7 cellular contexts compared by ENCODE assay signal in genomic region chr9:38318755-38319495, GRCh38.
DNase-seq lines count a peak whose midpoint lies in the region; ATAC-seq and TF ChIP-seq lines count a peak whose summit lies in the region.

No MANE protein-coding gene starts in this region.

- intact Hi-C loops in esophagus squamous epithelium (cut with DNase I), result no loop called here

- H3K4me2 ChIP-seq in SU-DHL-6 (ENCODE audit: low read depth, low read length, poor library complexity, severe bottlenecking), result no peak overlapping the region

- no peaks in the 10 kb centered on the region for H3K9me3 Mint-ChIP-seq in mesothelial cell of epicardium

- H3K4me1 Mint-ChIP-seq in mesothelial cell of epicardium, result peaks cover 13% of the 10 kb centered on the region

- no peak overlapping the region for H3K27ac ChIP-seq in SU-DHL-6 (ENCODE audit: low read depth, low read length)
- peak overlapping the region in 2 of 4 donors; percentile 23 to 40 for H3K27ac ChIP-seq in esophagus squamous epithelium

- H3K27me3 Mint-ChIP-seq in mesothelial cell of epicardium (ENCODE audit: low read depth), result peaks cover 1% of the 10 kb centered on the region

- no peaks in the 10 kb centered on the region for H3K36me3 Mint-ChIP-seq in mesothelial cell of epicardium

- peak; percentile 88 for ATAC-seq in GM18909 (IDR thresholded peaks at IDR 0.05; ENCODE audit: poor library complexity, unreplicated experiment)
- peak; percentile 90 for ATAC-seq in HG02642 (IDR thresholded peaks at IDR 0.05; ENCODE audit: poor library complexity, unreplicated experiment)

- TF ChIP-seq POLR2A in esophagus squamous epithelium (IDR thresholded peaks at IDR 0.05), result no peak

- no peak overlapping the region for H3K9ac ChIP-seq in SU-DHL-6 (ENCODE audit: low read length)

- H3K27me3 ChIP-seq in SU-DHL-6 (ENCODE audit: low read length), result no peaks in the 10 kb centered on the region
- no peaks in the 10 kb centered on the region for H3K27me3 ChIP-seq in esophagus squamous epithelium

- H2AFZ ChIP-seq in SU-DHL-6 (ENCODE audit: low read depth, low read length, severe bottlenecking), result peak overlapping the region; percentile 48

- H3K4me3 Mint-ChIP-seq in mesothelial cell of epicardium, result no peak overlapping the region

- no peaks in the 10 kb centered on the region for H3K9me2 ChIP-seq in SU-DHL-6 (replicated peaks; ENCODE audit: insufficient read depth, low read length)

- H3K79me2 ChIP-seq in SU-DHL-6 (ENCODE audit: insufficient read depth, low read length), result no peaks in the 10 kb centered on the region

- no peaks in the 10 kb centered on the region for H3K36me3 ChIP-seq in SU-DHL-6 (ENCODE audit: low read length)
- no peaks in the 10 kb centered on the region for H3K36me3 ChIP-seq in esophagus squamous epithelium

- H3K4me1 ChIP-seq in esophagus squamous epithelium, result peaks cover 0 to 13% (median 6%) of the 10 kb centered on the region in 3 donors

- TF ChIP-seq CTCF in SU-DHL-6 (IDR thresholded peaks at IDR 0.05; ENCODE audit: insufficient read depth, low read length, poor library complexity, severe bottlenecking), result no peak
- no peak for TF ChIP-seq CTCF in mesothelial cell of epicardium (IDR thresholded peaks at IDR 0.05; ENCODE audit: unreplicated experiment)
- no peak for TF ChIP-seq CTCF in esophagus squamous epithelium (IDR thresholded peaks at IDR 0.05)

- WGBS in esophagus squamous epithelium, 2 donors, result 23 to 30% methylated on average over 13 of the region's 13 CpGs

- H3K9me3 ChIP-seq in SU-DHL-6 (ENCODE audit: insufficient read depth, low read length), result no peaks in the 10 kb centered on the region
- H3K9me3 ChIP-seq in esophagus squamous epithelium, result no peaks in the 10 kb centered on the region

- peak overlapping the region; percentile 82 for H3K27ac Mint-ChIP-seq in mesothelial cell of epicardium

- H3F3A ChIP-seq in SU-DHL-6 (ENCODE audit: insufficient read depth), result no peaks in the 10 kb centered on the region

- no peak for DNase-seq in mesothelial cell of epicardium (ENCODE audit: low spot score in 2 of 2, unreplicated experiment in 2 of 2)
- DNase-seq in stimulated activated CD4-positive, alpha-beta T cell treated with anti-CD3 and anti-CD28 coated beads, Interleukin-12 subunit alpha, Interleukin-12 subunit beta, amount 100 ng/mL, for 4 hours, result no peak
- DNase-seq in esophagus squamous epithelium (lab: John Stamatoyannopoulos, UW), result no peak
- no peak for DNase-seq in NCI-H1436 (lab: John Stamatoyannopoulos, UW)

- H4K20me1 ChIP-seq in SU-DHL-6 (ENCODE audit: low read depth, low read length), result no peaks in the 10 kb centered on the region

- H3K4me3 ChIP-seq in SU-DHL-6 (ENCODE audit: insufficient read depth, low read length, poor library complexity, severe bottlenecking), result no peak overlapping the region
- H3K4me3 ChIP-seq in esophagus squamous epithelium, result peak overlapping the region in 1 of 4 donors; percentile 22
